In the genomic region with DNA sequence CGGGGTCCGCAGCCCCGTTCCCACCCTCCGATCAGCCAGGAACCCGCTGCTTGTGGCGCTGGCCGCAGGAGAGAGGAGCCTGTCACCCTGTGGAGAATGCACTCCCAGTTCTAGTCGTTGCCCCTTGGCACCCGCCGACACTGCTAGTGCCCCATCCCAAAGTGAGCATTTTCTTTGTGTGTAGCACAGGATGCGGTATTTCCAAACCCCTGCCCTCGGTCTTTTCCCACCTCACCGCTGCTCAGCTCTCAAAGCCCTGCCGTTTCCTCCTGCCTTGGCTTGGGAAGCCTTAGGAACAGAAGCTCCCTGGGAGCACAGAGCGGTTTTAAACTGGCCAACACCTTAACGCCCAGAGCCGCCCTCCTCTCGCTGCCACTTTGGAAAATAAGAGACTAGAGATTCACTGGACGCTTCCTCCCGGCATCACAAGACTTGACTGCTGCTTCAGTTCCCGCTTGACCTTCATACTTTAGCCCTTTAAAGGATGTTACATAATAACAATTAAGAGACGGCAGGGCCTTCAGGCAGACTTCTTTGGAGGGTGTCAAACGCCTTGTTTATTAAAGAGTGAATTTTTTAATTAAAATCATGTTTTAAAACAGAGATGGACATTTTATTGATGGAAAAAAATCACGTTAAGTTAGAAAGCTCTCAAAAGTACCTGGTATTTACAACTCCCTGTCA, we compare ENCODE assay signal across 1 cellular context.
TF ChIP-seq lines count a peak whose summit lies in the region.

No MANE protein-coding gene starts in this region.

TF ChIP-seq in GM23338, 12 proteins besides CTCF, POLR2A, EP300 and RAD21 (continued from another document):
- no peak for TF ChIP-seq ZNF462 (CRISPR knock-in tag; IDR thresholded peaks at IDR 0.05)
- TF ChIP-seq, protein P1, sequence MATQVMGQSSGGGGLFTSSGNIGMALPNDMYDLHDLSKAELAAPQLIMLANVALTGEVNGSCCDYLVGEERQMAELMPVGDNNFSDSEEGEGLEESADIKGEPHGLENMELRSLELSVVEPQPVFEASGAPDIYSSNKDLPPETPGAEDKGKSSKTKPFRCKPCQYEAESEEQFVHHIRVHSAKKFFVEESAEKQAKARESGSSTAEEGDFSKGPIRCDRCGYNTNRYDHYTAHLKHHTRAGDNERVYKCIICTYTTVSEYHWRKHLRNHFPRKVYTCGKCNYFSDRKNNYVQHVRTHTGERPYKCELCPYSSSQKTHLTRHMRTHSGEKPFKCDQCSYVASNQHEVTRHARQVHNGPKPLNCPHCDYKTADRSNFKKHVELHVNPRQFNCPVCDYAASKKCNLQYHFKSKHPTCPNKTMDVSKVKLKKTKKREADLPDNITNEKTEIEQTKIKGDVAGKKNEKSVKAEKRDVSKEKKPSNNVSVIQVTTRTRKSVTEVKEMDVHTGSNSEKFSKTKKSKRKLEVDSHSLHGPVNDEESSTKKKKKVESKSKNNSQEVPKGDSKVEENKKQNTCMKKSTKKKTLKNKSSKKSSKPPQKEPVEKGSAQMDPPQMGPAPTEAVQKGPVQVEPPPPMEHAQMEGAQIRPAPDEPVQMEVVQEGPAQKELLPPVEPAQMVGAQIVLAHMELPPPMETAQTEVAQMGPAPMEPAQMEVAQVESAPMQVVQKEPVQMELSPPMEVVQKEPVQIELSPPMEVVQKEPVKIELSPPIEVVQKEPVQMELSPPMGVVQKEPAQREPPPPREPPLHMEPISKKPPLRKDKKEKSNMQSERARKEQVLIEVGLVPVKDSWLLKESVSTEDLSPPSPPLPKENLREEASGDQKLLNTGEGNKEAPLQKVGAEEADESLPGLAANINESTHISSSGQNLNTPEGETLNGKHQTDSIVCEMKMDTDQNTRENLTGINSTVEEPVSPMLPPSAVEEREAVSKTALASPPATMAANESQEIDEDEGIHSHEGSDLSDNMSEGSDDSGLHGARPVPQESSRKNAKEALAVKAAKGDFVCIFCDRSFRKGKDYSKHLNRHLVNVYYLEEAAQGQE (IDR thresholded peaks at IDR 0.05; ENCODE audit: unreplicated experiment), result no peak
- TF ChIP-seq, protein P2, sequence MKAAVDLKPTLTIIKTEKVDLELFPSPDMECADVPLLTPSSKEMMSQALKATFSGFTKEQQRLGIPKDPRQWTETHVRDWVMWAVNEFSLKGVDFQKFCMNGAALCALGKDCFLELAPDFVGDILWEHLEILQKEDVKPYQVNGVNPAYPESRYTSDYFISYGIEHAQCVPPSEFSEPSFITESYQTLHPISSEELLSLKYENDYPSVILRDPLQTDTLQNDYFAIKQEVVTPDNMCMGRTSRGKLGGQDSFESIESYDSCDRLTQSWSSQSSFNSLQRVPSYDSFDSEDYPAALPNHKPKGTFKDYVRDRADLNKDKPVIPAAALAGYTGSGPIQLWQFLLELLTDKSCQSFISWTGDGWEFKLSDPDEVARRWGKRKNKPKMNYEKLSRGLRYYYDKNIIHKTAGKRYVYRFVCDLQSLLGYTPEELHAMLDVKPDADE (IDR thresholded peaks at IDR 0.05), result no peak
- TF ChIP-seq EZH2 (IDR thresholded peaks at IDR 0.05; ENCODE audit: low read depth, unreplicated experiment), result no peak
